Comparison of ENCODE assay signal across 8 cellular contexts in genomic region chr11:17352925-17353227, GRCh38. TPM values are rescaled to one million over a fixed set of nuclear protein-coding genes. Genes with fewer than 3 reads are reported as not detected.
DNase-seq lines count a peak whose midpoint lies in the region; ATAC-seq and TF ChIP-seq lines count a peak whose summit lies in the region.

No MANE protein-coding gene starts in this region.

- no peak overlapping the region for H3K27ac ChIP-seq in A673 (ENCODE audit: low read depth, low read length, poor library complexity, severe bottlenecking)
- H3K27ac ChIP-seq in mesodermal cell (ENCODE audit: low read depth, low read length, severe bottlenecking), result no peak overlapping the region
- H3K27ac ChIP-seq in thoracic aorta, result peak overlapping the region; percentile 61 to 73

- peaks cover 10% of the 10 kb centered on the region for H3F3A ChIP-seq in Loucy (ENCODE audit: low read depth)

- peak overlapping the region; percentile 74 for H3K9ac ChIP-seq in Loucy (ENCODE audit: low read depth, low read length, poor library complexity, severe bottlenecking)

- H3K79me2 ChIP-seq in Loucy (ENCODE audit: insufficient read depth, low read length), result no peaks in the 10 kb centered on the region

- BruUV-seq in A673 (replicated peaks; lab: Mats Ljungman, UMichigan), result no TSS peak

- H4K20me1 ChIP-seq in Loucy (ENCODE audit: insufficient read depth, low read length, poor library complexity, severe bottlenecking), result peaks cover 3% of the 10 kb centered on the region

- H3K27me3 ChIP-seq in A673 (replicated peaks; ENCODE audit: insufficient read depth, low read depth, low read length, poor library complexity) (no peaks in the 10 kb centered on the region), Loucy (ENCODE audit: insufficient read depth, low read length, poor library complexity, severe bottlenecking) (no peaks in the 10 kb centered on the region), thoracic aorta (replicated peaks; ENCODE audit: insufficient read depth) (no peaks in the 10 kb centered on the region)

- peak overlapping the region; percentile 69 for H3K4me3 Mint-ChIP-seq in activated CD4-positive, alpha-beta T cell treated with anti-CD3 and anti-CD28 coated beads, Interleukin-2, amount 10 ng/mL, durations not matched to agents 7 days and 5 days

- peak overlapping the region; percentile 82 for H3K27ac Mint-ChIP-seq in activated CD4-positive, alpha-beta T cell treated with anti-CD3 and anti-CD28 coated beads, Interleukin-2, amount 10 ng/mL, durations not matched to agents 7 days and 5 days

- H3K36me3 ChIP-seq in A673 (ENCODE audit: insufficient read depth, low read length, poor library complexity, severe bottlenecking) (no peaks in the 10 kb centered on the region), Loucy (ENCODE audit: insufficient read depth, low read length) (peaks cover 10% of the 10 kb centered on the region; the same call in 1 of the 2 replicates), mesodermal cell (ENCODE audit: control insufficient read depth, insufficient read depth, low read length) (peaks cover 3% of the 10 kb centered on the region), thoracic aorta (no peaks in the 10 kb centered on the region)

- H3K9me2 ChIP-seq in Loucy (replicated peaks; ENCODE audit: low read depth, low read length), result no peaks in the 10 kb centered on the region

- DNase-seq in A673 (ENCODE audit: low spot score) (peak; percentile 35), thoracic aorta (ENCODE audit: low spot score) (no peak), epidermal melanocyte (ENCODE audit: insufficient read length, low spot score) (no peak)
- DNase-seq in activated CD4-positive, alpha-beta T cell treated with anti-CD3 and anti-CD28 coated beads, Interleukin-2, amount 10 ng/mL, durations not matched to agents 7 days and 5 days, result peak; percentile 36
- peak; percentile 11 for DNase-seq in effector CD4-positive, alpha-beta T cell

- TF ChIP-seq CTCF in A673 (conservative IDR thresholded peaks at IDR 0.05; ENCODE audit: low read depth, low read length), result no peak
- TF ChIP-seq CTCF in Loucy (conservative IDR thresholded peaks at IDR 0.05; ENCODE audit: low read length), result no peak
- TF ChIP-seq CTCF in thoracic aorta (IDR thresholded peaks at IDR 0.05), result no peak

- H3K4me1 ChIP-seq in A673 (ENCODE audit: insufficient read depth, low read length, poor library complexity, severe bottlenecking), result peaks cover 4% of the 10 kb centered on the region
- peaks cover 5% of the 10 kb centered on the region for H3K4me1 ChIP-seq in Loucy (ENCODE audit: insufficient read depth, low read length, poor library complexity, severe bottlenecking)
- H3K4me1 ChIP-seq in mesodermal cell (ENCODE audit: control insufficient read depth, insufficient read depth, low read length, poor library complexity, severe bottlenecking), result no peaks in the 10 kb centered on the region
- no peaks in the 10 kb centered on the region for H3K4me1 ChIP-seq in thoracic aorta (ENCODE audit: control insufficient read depth in 1 of 2, low read depth in 2 of 2)

- CTCF ChIA-PET in A673 (lab: Charles Lee), result interaction anchor here (0.6 kb wide), 1 partner anchor 34 kb away, joined by 3 read pairs; no protein-coding TSS in a partner anchor
- CTCF ChIA-PET in activated CD4-positive, alpha-beta T cell treated with anti-CD3 and anti-CD28 coated beads, Interleukin-2, amount 10 ng/mL, durations not matched to agents 7 days and 5 days (lab: Charles Lee), result interaction anchor here (1.4 kb wide), 1 partner anchor 35 kb away, joined by 4 read pairs; no protein-coding TSS in a partner anchor

- H3K36me3 Mint-ChIP-seq in activated CD4-positive, alpha-beta T cell treated with anti-CD3 and anti-CD28 coated beads, Interleukin-2, amount 10 ng/mL, durations not matched to agents 7 days and 5 days (ENCODE audit: low read depth), result peaks cover 7% of the 10 kb centered on the region

- intact Hi-C loops in A673 (cut with micrococcal nuclease; ENCODE audit: unreplicated experiment), result loop anchor here (5.0 kb wide), 1 partner anchor 276 kb away; the partner anchor contains the start of gene RPS13

- ATAC-seq in GM18909 (IDR thresholded peaks at IDR 0.05; ENCODE audit: poor library complexity, unreplicated experiment) (peak; percentile 54), thoracic aorta (ENCODE audit: insufficient number of reproducible peaks, low FRiP score, low read depth) (no peak)

- H3K9me3 ChIP-seq in A673 (ENCODE audit: low read depth, low read length, poor library complexity, severe bottlenecking), result no peaks in the 10 kb centered on the region
- no peaks in the 10 kb centered on the region for H3K9me3 ChIP-seq in Loucy (ENCODE audit: insufficient read depth, low read depth, low read length)
- no peaks in the 10 kb centered on the region for H3K9me3 ChIP-seq in mesodermal cell (ENCODE audit: control insufficient read depth, low read length)
- no peaks in the 10 kb centered on the region for H3K9me3 ChIP-seq in thoracic aorta

- peak overlapping the region; percentile 90 for H3K4me2 ChIP-seq in Loucy (ENCODE audit: low read depth, low read length, poor library complexity, severe bottlenecking)

- peak overlapping the region; percentile 95 for H2AFZ ChIP-seq in Loucy (ENCODE audit: low read length)

- peaks cover 3% of the 10 kb centered on the region for H3K9me3 Mint-ChIP-seq in activated CD4-positive, alpha-beta T cell treated with anti-CD3 and anti-CD28 coated beads, Interleukin-2, amount 10 ng/mL, durations not matched to agents 7 days and 5 days

- WGBS in mesodermal cell (ENCODE audit: insufficient coverage in 2 of 2), 2 experiments, result 3 to 4% methylated on average over 8 to 11 of the region's 16 CpGs

- peaks cover 31% of the 10 kb centered on the region for H3K27me3 Mint-ChIP-seq in activated CD4-positive, alpha-beta T cell treated with anti-CD3 and anti-CD28 coated beads, Interleukin-2, amount 10 ng/mL, durations not matched to agents 7 days and 5 days

- H3K4me1 Mint-ChIP-seq in activated CD4-positive, alpha-beta T cell treated with anti-CD3 and anti-CD28 coated beads, Interleukin-2, amount 10 ng/mL, durations not matched to agents 7 days and 5 days, result peaks cover 31% of the 10 kb centered on the region

- POLR2A ChIA-PET in A673 (lab: Charles Lee; ENCODE audit: low non-redundant PET), result no interaction called here
- POLR2A ChIA-PET in activated CD4-positive, alpha-beta T cell treated with anti-CD3 and anti-CD28 coated beads, Interleukin-2, amount 10 ng/mL, durations not matched to agents 7 days and 5 days (lab: Charles Lee), result no interaction called here

- H3K4me3 ChIP-seq in A673 (ENCODE audit: low read depth, low read length, poor library complexity, severe bottlenecking) (peak overlapping the region; percentile 56), Loucy (ENCODE audit: low read length, poor library complexity, severe bottlenecking) (peak overlapping the region; percentile 75), mesodermal cell (ENCODE audit: extremely low read depth, insufficient read depth, low read length, poor library complexity, severe bottlenecking) (peak overlapping the region; percentile 61), thoracic aorta (peak overlapping the region; percentile 83)

RNA-seq across cellular contexts. Expression of gene NCR3LG1, which starts 1.3 kb away (rescaled TPM):
- total RNA-seq in A673 (2021) (5.0 and 5.8 TPM in 2 replicates), thoracic aorta (1 to 10 TPM; 4.2 to 9.7 TPM)
- total RNA-seq in activated CD4-positive, alpha-beta T cell treated with anti-CD3 and anti-CD28 coated beads, Interleukin-2, amount 10 ng/mL, durations not matched to agents 7 days and 5 days, result under 1 TPM; 0.30 to 0.42 TPM
- polyA plus RNA-seq in mesodermal cell (2013, experiment 1 of 2), result 1.9 TPM
- 1.8 TPM for polyA plus RNA-seq in mesodermal cell (2013, experiment 2 of 2)

RNA-seq across cellular contexts. Expression of gene KCNJ11, which starts 35.6 kb away (rescaled TPM):
- total RNA-seq in A673 (2021), result 0.34 and 0.59 TPM in 2 replicates
- 1 to 10 TPM in 1 of 2 experiments, under 1 TPM in 1; 0.64 to 1.2 TPM for total RNA-seq in activated CD4-positive, alpha-beta T cell treated with anti-CD3 and anti-CD28 coated beads, Interleukin-2, amount 10 ng/mL, durations not matched to agents 7 days and 5 days
- 0.48 TPM for polyA plus RNA-seq in mesodermal cell (2013, experiment 1 of 2)
- polyA plus RNA-seq in mesodermal cell (2013, experiment 2 of 2), result 0.35 TPM
- 1 to 10 TPM; 2.5 to 2.7 TPM for total RNA-seq in thoracic aorta

Comparison
In these comparisons a context has a peak if more than half of its experiments do, and no peak if none do; other contexts are left out.
1. DNase-seq: peak in A673 (single experiment), activated CD4-positive, alpha-beta T cell treated with anti-CD3 and anti-CD28 coated beads, Interleukin-2, amount 10 ng/mL, durations not matched to agents 7 days and 5 days (single experiment) and effector CD4-positive, alpha-beta T cell (single experiment); none in thoracic aorta (single experiment) and epidermal melanocyte (single experiment).
2. H3K27ac ChIP-seq: peak in thoracic aorta (2 of 2); none in A673 (single experiment) and mesodermal cell (single experiment).
3. Peak in every context shown above with its lines, with median percentiles within 50 percentile points of each other: H3K4me3 ChIP-seq.